Comparison of ENCODE assay signal across 17 cellular contexts in the genomic region with DNA sequence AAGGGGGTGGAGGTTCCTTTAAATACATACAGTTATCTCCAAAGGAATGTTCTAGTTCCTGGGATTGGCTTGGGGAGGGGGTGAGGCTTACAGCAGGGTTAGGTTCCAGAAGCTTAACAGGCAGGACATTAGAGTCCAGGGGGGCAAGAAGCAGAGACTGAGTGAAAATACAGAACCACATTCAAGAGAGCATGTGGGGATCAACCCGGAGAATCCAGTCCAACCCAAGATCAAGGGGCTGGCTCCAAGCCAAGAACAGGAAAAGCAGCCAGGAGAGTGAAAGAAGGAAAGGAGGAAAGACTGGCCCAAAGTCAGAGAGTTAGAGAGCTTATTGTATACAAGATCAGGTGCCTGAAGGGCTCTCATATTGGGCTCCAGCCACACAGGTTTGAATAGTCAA.
DNase-seq lines count a peak whose midpoint lies in the region; ATAC-seq, FAIRE-seq and TF ChIP-seq lines count a peak whose summit lies in the region.
"Had no signal": no experiment of that assay in that cellular context is flagged by ENCODE, and none has a peak within 500 bp of the region (broad histone marks: within the 10 kb centered on the region; RNA-seq: fewer than 3 reads in every experiment).

No MANE protein-coding gene starts in this region.

- H3K4me3 ChIP-seq in astrocyte (ENCODE audit: insufficient read depth, low read depth, low read length) (no peak overlapping the region), lower lobe of right lung (no peak overlapping the region), thyroid gland (replicated peaks in 1 of 3) (no peak overlapping the region)
- H3K4me3 ChIP-seq: BLaER1 had no signal

- ATAC-seq in lower lobe of right lung: peak; percentile 11 to 26
- ATAC-seq in GM19023 (IDR thresholded peaks at IDR 0.05; ENCODE audit: unreplicated experiment): no peak
- ATAC-seq: T-cell had no signal

- TF ChIP-seq CTCF in astrocyte (IDR thresholded peaks at IDR 0.05; ENCODE audit: insufficient read depth, low read depth, low read length) (no peak), lower lobe of right lung (IDR thresholded peaks at IDR 0.05) (no peak), thyroid gland (IDR thresholded peaks at IDR 0.05) (no peak)

- H3K36me3 Mint-ChIP-seq in astrocyte (ENCODE audit: low read depth, unreplicated experiment): no peaks in the 10 kb centered on the region
- H3K36me3 Mint-ChIP-seq: CD8-positive, alpha-beta memory T cell; T-cell had no signal

- H3K27ac ChIP-seq in astrocyte (ENCODE audit: low read depth, low read length) (no peak overlapping the region), lower lobe of right lung (no peak overlapping the region), thyroid gland (peak overlapping the region in 2 of 3 donors; percentile 51 to 60)
- H3K27ac ChIP-seq: 22Rv1, BLaER1 had no signal

- H2AFZ ChIP-seq in astrocyte (ENCODE audit: low read depth, low read length): no peak overlapping the region

- H3K4me2 ChIP-seq in astrocyte (ENCODE audit: low read length): no peak overlapping the region
- H3K4me2 ChIP-seq: BLaER1 had no signal

- H3K9me3 Mint-ChIP-seq in astrocyte (ENCODE audit: unreplicated experiment): no peaks in the 10 kb centered on the region

- H3K9ac ChIP-seq in astrocyte (ENCODE audit: low read length): no peak overlapping the region
- H3K9ac ChIP-seq: BLaER1 had no signal

- peaks cover 47% of the 10 kb centered on the region for H3K4me1 Mint-ChIP-seq in astrocyte (ENCODE audit: low read depth, unreplicated experiment)
- H3K4me1 Mint-ChIP-seq: CD8-positive, alpha-beta memory T cell; T-cell had no signal

- no peaks in the 10 kb centered on the region for H3K27me3 Mint-ChIP-seq in astrocyte (ENCODE audit: low read depth, unreplicated experiment)

- no peaks in the 10 kb centered on the region for H3K9me3 ChIP-seq in astrocyte (ENCODE audit: insufficient read depth, low read depth, low read length)
- H3K9me3 ChIP-seq in lower lobe of right lung: no peaks in the 10 kb centered on the region
- H3K9me3 ChIP-seq in thyroid gland: no peaks in the 10 kb centered on the region

- H4K20me1 ChIP-seq in astrocyte (ENCODE audit: insufficient read depth, low read length): no peaks in the 10 kb centered on the region
- H4K20me1 ChIP-seq: BLaER1 had no signal

- intact Hi-C loops in lower lobe of right lung (cut with DNase I) (no loop called here), thyroid gland (cut with DNase I) (no loop called here)

- H3K36me3 ChIP-seq in astrocyte (ENCODE audit: insufficient read depth, low read length): no peaks in the 10 kb centered on the region
- no peaks in the 10 kb centered on the region for H3K36me3 ChIP-seq in lower lobe of right lung
- no peaks in the 10 kb centered on the region for H3K36me3 ChIP-seq in thyroid gland
- H3K36me3 ChIP-seq: BLaER1 had no signal

- 11 to 19% methylated on average over 1 of the region's 1 CpG for WGBS in thyroid gland, 2 donors

- DNase-seq in DMS 273 (lab: John Stamatoyannopoulos, UW; ENCODE audit: unreplicated experiment) (peak; percentile 16), DMS 273 treated with DMSO at 0.1 percent for 48 hours (lab: John Stamatoyannopoulos, UW) (no peak), astrocyte (ENCODE audit: low read depth) (no peak), lower lobe of right lung (no peak), thyroid gland (peak; percentile 84 to 87), hepatic stellate cell (ENCODE audit: low spot score) (no peak), SK-N-DZ (ENCODE audit: low spot score) (no peak)
- DNase-seq: CD8-positive, alpha-beta memory T cell; KG1; NCI-H1105 treated with DMSO at 0.1 percent for 48 hours; NCI-H187 treated with DMSO at 0.1 percent for 48 hours; NCI-H524 treated with DMSO at 0.1 percent for 48 hours; OCI-M1; T-cell had no signal

- H3K4me1 ChIP-seq in astrocyte (ENCODE audit: insufficient read depth, low read length) (peaks cover 38% of the 10 kb centered on the region), lower lobe of right lung (no peaks in the 10 kb centered on the region), thyroid gland (peaks cover 25 to 40% of the 10 kb centered on the region in 2 donors)
- H3K4me1 ChIP-seq: BLaER1 had no signal

- H3K27me3 ChIP-seq in astrocyte (ENCODE audit: insufficient read depth, low read length) (no peaks in the 10 kb centered on the region), lower lobe of right lung (ENCODE audit: low read depth) (no peaks in the 10 kb centered on the region), thyroid gland (no peaks in the 10 kb centered on the region)
- H3K27me3 ChIP-seq: BLaER1 had no signal

- peak overlapping the region; percentile 55 for H3K27ac Mint-ChIP-seq in astrocyte (ENCODE audit: unreplicated experiment)
- H3K27ac Mint-ChIP-seq: CD8-positive, alpha-beta memory T cell; T-cell had no signal

- no peaks in the 10 kb centered on the region for H3K79me2 ChIP-seq in astrocyte (ENCODE audit: insufficient read depth, low read length)

- TF ChIP-seq POLR2A in thyroid gland (IDR thresholded peaks at IDR 0.05): no peak

- H3K4me3 Mint-ChIP-seq in astrocyte (ENCODE audit: unreplicated experiment): no peak overlapping the region
- H3K4me3 Mint-ChIP-seq: CD8-positive, alpha-beta memory T cell; T-cell had no signal

- no peak for FAIRE-seq in astrocyte (lab: Jason Lieb, UNC)

Comparison
In these comparisons a context has a peak if more than half of its experiments do, and no peak if none do; other contexts are left out.
1. DNase-seq: peak in DMS 273 (single experiment) and thyroid gland (2 of 2); none in DMS 273 treated with DMSO at 0.1 percent for 48 hours (single experiment), astrocyte (single experiment), lower lobe of right lung (single experiment), hepatic stellate cell (single experiment) and SK-N-DZ (single experiment).
2. H3K27ac ChIP-seq: peak in thyroid gland (2 of 3); none in astrocyte (single experiment) and lower lobe of right lung (single experiment).